Comparison of ENCODE assay signal across 19 cellular contexts in genomic region chr5:53219174-53219573, GRCh38.
"Had no signal": no experiment of that assay in that cellular context is flagged by ENCODE, and none has a peak within 500 bp of the region (broad histone marks: within the 10 kb centered on the region; RNA-seq: fewer than 3 reads in every experiment).

No MANE protein-coding gene starts in this region.

- H3K9me3 ChIP-seq: lower lobe of right lung, prostate gland, uterus had no signal

- H3K36me3 Mint-ChIP-seq: mesothelial cell of epicardium had no signal

- H3K27me3 Mint-ChIP-seq: activated CD4-positive, alpha-beta memory T cell treated with anti-CD3 and anti-CD28 coated beads, Interleukin-2, amount 10 ng/mL, durations not matched to agents 7 days and 5 days had no signal

- H3K27me3 ChIP-seq: cardiac muscle cell, gastroesophageal sphincter, tibial nerve, uterus had no signal

- DNase-seq: activated CD4-positive, alpha-beta memory T cell treated with anti-CD3 and anti-CD28 coated beads, Interleukin-2, amount 10 ng/mL, durations not matched to agents 7 days and 5 days; activated CD4-positive, alpha-beta T cell treated with anti-CD3 and anti-CD28 coated beads for 4 hours; activated naive CD4-positive, alpha-beta T cell treated with anti-CD3 and anti-CD28 coated beads, Interleukin-2, amount 50 U/mL, for 16 hours; activated T-cell treated with anti-CD3 and anti-CD28 coated beads, Interleukin-2, amount 50 U/mL, for 24 hours; dorsolateral prefrontal cortex; endodermal cell; left colon; lower lobe of right lung; right cardiac atrium; stimulated activated CD4-positive, alpha-beta T cell treated with anti-CD3 and anti-CD28 coated beads, Interleukin-15, amount 100 ng/mL, for 24 hours; stimulated activated CD4-positive, alpha-beta T cell treated with anti-CD3 and anti-CD28 coated beads, Interleukin-4, amount 100 ng/mL, for 1 hour; stimulated activated naive CD4-positive, alpha-beta T cell; uterus had no signal

- H3K9me3 Mint-ChIP-seq: activated CD4-positive, alpha-beta memory T cell treated with anti-CD3 and anti-CD28 coated beads, Interleukin-2, amount 10 ng/mL, durations not matched to agents 7 days and 5 days had no signal

- H3K27ac ChIP-seq: cardiac muscle cell, dorsolateral prefrontal cortex, gastroesophageal sphincter, lower lobe of right lung, prostate gland, skin epidermis, tibial nerve, uterus had no signal

- H3K27ac Mint-ChIP-seq: activated CD4-positive, alpha-beta memory T cell treated with anti-CD3 and anti-CD28 coated beads, Interleukin-2, amount 10 ng/mL, durations not matched to agents 7 days and 5 days; activated T-cell treated with anti-CD3 and anti-CD28 coated beads, Interleukin-2, amount 50 U/mL, for 24 hours; endodermal cell; mesothelial cell of epicardium had no signal

- H3K4me3 Mint-ChIP-seq: activated CD4-positive, alpha-beta memory T cell treated with anti-CD3 and anti-CD28 coated beads, Interleukin-2, amount 10 ng/mL, durations not matched to agents 7 days and 5 days; activated T-cell treated with anti-CD3 and anti-CD28 coated beads, Interleukin-2, amount 50 U/mL, for 24 hours; endodermal cell; mesothelial cell of epicardium had no signal

- ATAC-seq: gastroesophageal sphincter, left colon, lower lobe of right lung, right cardiac atrium had no signal

- H3K4me1 Mint-ChIP-seq: activated CD4-positive, alpha-beta memory T cell treated with anti-CD3 and anti-CD28 coated beads, Interleukin-2, amount 10 ng/mL, durations not matched to agents 7 days and 5 days; mesothelial cell of epicardium had no signal
